ENCODE assay signal across 1 cellular context in the genomic region with DNA sequence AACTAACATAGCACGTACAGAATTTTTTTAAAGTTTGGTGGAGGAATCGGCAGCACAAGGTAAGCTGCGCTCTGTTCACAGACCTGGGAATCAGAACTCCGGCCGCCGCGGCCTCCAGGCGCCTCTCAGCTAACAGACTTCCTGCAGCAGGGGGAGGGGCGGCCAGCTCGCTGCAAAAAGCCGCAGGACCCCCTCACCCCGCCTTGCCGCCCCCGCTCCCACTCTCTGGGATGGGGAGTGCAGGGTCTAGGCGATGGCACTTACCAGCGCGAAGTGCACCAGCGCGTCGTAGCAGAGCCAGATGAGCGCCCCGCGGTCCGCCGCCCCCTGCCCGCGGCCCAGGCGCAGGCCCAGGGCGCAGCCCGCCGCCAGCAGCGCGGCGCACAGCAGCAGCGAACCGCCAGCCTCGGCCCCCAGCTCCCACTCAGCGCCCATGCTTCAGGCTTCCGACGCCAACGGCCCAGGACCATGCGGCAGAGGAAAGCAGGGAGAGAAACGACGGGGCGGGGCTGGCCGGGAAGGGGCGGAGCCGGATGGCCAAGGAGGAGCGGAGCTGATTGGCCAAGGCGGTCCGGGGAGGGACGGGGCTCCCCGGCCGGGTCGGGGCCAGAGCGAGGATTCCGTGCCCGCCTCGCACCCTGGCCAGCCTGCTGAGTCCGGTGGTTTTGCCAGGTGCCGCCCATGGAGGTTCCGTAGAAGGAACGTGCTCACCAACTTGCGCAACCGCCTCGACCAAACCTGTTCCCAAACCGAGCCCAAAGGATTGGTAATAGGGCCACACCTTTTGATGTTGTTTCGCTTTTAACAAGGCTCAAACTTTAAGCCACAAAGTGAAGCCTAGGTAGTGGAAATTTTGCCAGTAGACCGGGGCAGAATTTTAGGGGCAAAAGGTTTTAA.
TF ChIP-seq lines count a peak whose summit lies in the region.

A gene (minus strand): TSS at position 497 of the 897 bp plus-strand sequence. CDS start 62 bp downstream, at position 435.

TF ChIP-seq in HepG2, 621 proteins besides CTCF, POLR2A, EP300 and RAD21 (continued from another document and continues in another):
- peak; percentile 31; the same call in 1 of the 2 replicates for TF ChIP-seq TOE1 (CRISPR knock-in tag; IDR thresholded peaks at IDR 0.05)
- TF ChIP-seq ZNF616 (CRISPR knock-in tag; IDR thresholded peaks at IDR 0.05; ENCODE audit: low read depth): peak; percentile 93
- peak; percentile 92 for TF ChIP-seq NKX3-1 (CRISPR knock-in tag; IDR thresholded peaks at IDR 0.05)
- TF ChIP-seq ZNF33A (CRISPR knock-in tag; IDR thresholded peaks at IDR 0.05; ENCODE audit: borderline replicate concordance): peak; percentile 63; the same call in 1 of the 2 replicates
- TF ChIP-seq CHCHD3 (CRISPR knock-in tag; IDR thresholded peaks at IDR 0.05): peak; percentile 13; the same call in 1 of the 2 replicates
- peak; percentile 89 for TF ChIP-seq HOXA3 (CRISPR knock-in tag; IDR thresholded peaks at IDR 0.05)
- TF ChIP-seq ERF (CRISPR knock-in tag; IDR thresholded peaks at IDR 0.05): peak; percentile 65; the same call in 1 of the 2 replicates
- no peak; the same call in 1 of the 2 replicates for TF ChIP-seq KLF9 (CRISPR knock-in tag; IDR thresholded peaks at IDR 0.05; ENCODE audit: low read depth)
- peak; percentile 96; the same call in 1 of the 2 replicates for TF ChIP-seq HES4 (CRISPR knock-in tag; IDR thresholded peaks at IDR 0.05; ENCODE audit: borderline replicate concordance)
- TF ChIP-seq HNRNPK (IDR thresholded peaks at IDR 0.05; ENCODE audit: low read depth, low read length, poor library complexity, severe bottlenecking): no peak
- no peak; the same call in 1 of the 2 replicates for TF ChIP-seq REL (CRISPR knock-in tag; conservative IDR thresholded peaks at IDR 0.05)
- peak; percentile 30; the same call in 1 of the 2 replicates for TF ChIP-seq ZNF501 (CRISPR knock-in tag; IDR thresholded peaks at IDR 0.05)
- no peak for TF ChIP-seq MIER3 (CRISPR knock-in tag; IDR thresholded peaks at IDR 0.05; ENCODE audit: borderline replicate concordance)
- no peak for TF ChIP-seq TCF12 (IDR thresholded peaks at IDR 0.05)
- TF ChIP-seq TCF12 (CRISPR knock-in tag; IDR thresholded peaks at IDR 0.05): no peak; the same call in 1 of the 2 replicates
- TF ChIP-seq, protein P1, sequence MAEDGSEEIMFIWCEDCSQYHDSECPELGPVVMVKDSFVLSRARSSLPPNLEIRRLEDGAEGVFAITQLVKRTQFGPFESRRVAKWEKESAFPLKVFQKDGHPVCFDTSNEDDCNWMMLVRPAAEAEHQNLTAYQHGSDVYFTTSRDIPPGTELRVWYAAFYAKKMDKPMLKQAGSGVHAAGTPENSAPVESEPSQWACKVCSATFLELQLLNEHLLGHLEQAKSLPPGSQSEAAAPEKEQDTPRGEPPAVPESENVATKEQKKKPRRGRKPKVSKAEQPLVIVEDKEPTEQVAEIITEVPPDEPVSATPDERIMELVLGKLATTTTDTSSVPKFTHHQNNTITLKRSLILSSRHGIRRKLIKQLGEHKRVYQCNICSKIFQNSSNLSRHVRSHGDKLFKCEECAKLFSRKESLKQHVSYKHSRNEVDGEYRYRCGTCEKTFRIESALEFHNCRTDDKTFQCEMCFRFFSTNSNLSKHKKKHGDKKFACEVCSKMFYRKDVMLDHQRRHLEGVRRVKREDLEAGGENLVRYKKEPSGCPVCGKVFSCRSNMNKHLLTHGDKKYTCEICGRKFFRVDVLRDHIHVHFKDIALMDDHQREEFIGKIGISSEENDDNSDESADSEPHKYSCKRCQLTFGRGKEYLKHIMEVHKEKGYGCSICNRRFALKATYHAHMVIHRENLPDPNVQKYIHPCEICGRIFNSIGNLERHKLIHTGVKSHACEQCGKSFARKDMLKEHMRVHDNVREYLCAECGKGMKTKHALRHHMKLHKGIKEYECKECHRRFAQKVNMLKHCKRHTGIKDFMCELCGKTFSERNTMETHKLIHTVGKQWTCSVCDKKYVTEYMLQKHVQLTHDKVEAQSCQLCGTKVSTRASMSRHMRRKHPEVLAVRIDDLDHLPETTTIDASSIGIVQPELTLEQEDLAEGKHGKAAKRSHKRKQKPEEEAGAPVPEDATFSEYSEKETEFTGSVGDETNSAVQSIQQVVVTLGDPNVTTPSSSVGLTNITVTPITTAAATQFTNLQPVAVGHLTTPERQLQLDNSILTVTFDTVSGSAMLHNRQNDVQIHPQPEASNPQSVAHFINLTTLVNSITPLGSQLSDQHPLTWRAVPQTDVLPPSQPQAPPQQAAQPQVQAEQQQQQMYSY (CRISPR knock-in tag; IDR thresholded peaks at IDR 0.05): no peak; the same call in 1 of the 2 replicates
- TF ChIP-seq ZMAT3 (CRISPR knock-in tag; conservative IDR thresholded peaks at IDR 0.05): peak; percentile 81
- no peak for TF ChIP-seq ISL2 (CRISPR knock-in tag; IDR thresholded peaks at IDR 0.05)
- TF ChIP-seq ZFY (CRISPR knock-in tag; IDR thresholded peaks at IDR 0.05): peak; percentile 96
- TF ChIP-seq RFX3 (CRISPR knock-in tag; IDR thresholded peaks at IDR 0.05): no peak
- TF ChIP-seq ZNF331 (CRISPR knock-in tag; IDR thresholded peaks at IDR 0.05): peak; percentile 90
- peak; percentile 61; the same call in 1 of the 2 replicates for TF ChIP-seq ZNF263 (CRISPR knock-in tag; IDR thresholded peaks at IDR 0.05)
- TF ChIP-seq, protein P2, sequence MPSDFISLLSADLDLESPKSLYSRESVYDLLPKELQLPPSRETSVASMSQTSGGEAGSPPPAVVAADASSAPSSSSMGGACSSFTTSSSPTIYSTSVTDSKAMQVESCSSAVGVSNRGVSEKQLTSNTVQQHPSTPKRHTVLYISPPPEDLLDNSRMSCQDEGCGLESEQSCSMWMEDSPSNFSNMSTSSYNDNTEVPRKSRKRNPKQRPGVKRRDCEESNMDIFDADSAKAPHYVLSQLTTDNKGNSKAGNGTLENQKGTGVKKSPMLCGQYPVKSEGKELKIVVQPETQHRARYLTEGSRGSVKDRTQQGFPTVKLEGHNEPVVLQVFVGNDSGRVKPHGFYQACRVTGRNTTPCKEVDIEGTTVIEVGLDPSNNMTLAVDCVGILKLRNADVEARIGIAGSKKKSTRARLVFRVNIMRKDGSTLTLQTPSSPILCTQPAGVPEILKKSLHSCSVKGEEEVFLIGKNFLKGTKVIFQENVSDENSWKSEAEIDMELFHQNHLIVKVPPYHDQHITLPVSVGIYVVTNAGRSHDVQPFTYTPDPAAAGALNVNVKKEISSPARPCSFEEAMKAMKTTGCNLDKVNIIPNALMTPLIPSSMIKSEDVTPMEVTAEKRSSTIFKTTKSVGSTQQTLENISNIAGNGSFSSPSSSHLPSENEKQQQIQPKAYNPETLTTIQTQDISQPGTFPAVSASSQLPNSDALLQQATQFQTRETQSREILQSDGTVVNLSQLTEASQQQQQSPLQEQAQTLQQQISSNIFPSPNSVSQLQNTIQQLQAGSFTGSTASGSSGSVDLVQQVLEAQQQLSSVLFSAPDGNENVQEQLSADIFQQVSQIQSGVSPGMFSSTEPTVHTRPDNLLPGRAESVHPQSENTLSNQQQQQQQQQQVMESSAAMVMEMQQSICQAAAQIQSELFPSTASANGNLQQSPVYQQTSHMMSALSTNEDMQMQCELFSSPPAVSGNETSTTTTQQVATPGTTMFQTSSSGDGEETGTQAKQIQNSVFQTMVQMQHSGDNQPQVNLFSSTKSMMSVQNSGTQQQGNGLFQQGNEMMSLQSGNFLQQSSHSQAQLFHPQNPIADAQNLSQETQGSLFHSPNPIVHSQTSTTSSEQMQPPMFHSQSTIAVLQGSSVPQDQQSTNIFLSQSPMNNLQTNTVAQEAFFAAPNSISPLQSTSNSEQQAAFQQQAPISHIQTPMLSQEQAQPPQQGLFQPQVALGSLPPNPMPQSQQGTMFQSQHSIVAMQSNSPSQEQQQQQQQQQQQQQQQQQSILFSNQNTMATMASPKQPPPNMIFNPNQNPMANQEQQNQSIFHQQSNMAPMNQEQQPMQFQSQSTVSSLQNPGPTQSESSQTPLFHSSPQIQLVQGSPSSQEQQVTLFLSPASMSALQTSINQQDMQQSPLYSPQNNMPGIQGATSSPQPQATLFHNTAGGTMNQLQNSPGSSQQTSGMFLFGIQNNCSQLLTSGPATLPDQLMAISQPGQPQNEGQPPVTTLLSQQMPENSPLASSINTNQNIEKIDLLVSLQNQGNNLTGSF (CRISPR knock-in tag; IDR thresholded peaks at IDR 0.05): peak; percentile 82
- peak; percentile 67; the same call in 1 of the 2 replicates for TF ChIP-seq ZNF747 (CRISPR knock-in tag; IDR thresholded peaks at IDR 0.05; ENCODE audit: borderline replicate concordance)
- TF ChIP-seq, protein P3, sequence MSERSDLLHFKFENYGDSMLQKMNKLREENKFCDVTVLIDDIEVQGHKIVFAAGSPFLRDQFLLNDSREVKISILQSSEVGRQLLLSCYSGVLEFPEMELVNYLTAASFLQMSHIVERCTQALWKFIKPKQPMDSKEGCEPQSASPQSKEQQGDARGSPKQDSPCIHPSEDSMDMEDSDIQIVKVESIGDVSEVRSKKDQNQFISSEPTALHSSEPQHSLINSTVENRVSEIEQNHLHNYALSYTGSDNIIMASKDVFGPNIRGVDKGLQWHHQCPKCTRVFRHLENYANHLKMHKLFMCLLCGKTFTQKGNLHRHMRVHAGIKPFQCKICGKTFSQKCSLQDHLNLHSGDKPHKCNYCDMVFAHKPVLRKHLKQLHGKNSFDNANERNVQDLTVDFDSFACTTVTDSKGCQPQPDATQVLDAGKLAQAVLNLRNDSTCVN (CRISPR knock-in tag; IDR thresholded peaks at IDR 0.05; ENCODE audit: borderline replicate concordance): no peak
- TF ChIP-seq ZNF891 (CRISPR knock-in tag; IDR thresholded peaks at IDR 0.05): peak; percentile 83; the same call in 1 of the 2 replicates
- TF ChIP-seq, protein P4, sequence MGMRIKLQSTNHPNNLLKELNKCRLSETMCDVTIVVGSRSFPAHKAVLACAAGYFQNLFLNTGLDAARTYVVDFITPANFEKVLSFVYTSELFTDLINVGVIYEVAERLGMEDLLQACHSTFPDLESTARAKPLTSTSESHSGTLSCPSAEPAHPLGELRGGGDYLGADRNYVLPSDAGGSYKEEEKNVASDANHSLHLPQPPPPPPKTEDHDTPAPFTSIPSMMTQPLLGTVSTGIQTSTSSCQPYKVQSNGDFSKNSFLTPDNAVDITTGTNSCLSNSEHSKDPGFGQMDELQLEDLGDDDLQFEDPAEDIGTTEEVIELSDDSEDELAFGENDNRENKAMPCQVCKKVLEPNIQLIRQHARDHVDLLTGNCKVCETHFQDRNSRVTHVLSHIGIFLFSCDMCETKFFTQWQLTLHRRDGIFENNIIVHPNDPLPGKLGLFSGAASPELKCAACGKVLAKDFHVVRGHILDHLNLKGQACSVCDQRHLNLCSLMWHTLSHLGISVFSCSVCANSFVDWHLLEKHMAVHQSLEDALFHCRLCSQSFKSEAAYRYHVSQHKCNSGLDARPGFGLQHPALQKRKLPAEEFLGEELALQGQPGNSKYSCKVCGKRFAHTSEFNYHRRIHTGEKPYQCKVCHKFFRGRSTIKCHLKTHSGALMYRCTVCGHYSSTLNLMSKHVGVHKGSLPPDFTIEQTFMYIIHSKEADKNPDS (CRISPR knock-in tag; IDR thresholded peaks at IDR 0.05): no peak
- peak; percentile 48; the same call in 1 of the 2 replicates for TF ChIP-seq ZNF792 (CRISPR knock-in tag; IDR thresholded peaks at IDR 0.05)
- TF ChIP-seq SOX6 (IDR thresholded peaks at IDR 0.05): no peak
- peak; percentile 66 for TF ChIP-seq SOX6 (CRISPR knock-in tag; IDR thresholded peaks at IDR 0.05)
- TF ChIP-seq HNRNPH1 (optimal IDR thresholded peaks at IDR 0.05; ENCODE audit: low read depth, low read length): no peak
- TF ChIP-seq ZNF34 (CRISPR knock-in tag; IDR thresholded peaks at IDR 0.05; ENCODE audit: borderline replicate concordance): peak; percentile 84; the same call in 1 of the 2 replicates
- TF ChIP-seq ZNF790 (CRISPR knock-in tag; IDR thresholded peaks at IDR 0.05; ENCODE audit: borderline replicate concordance): peak; percentile 85; the same call in 1 of the 2 replicates
- 0 out of 2 replicates have a peak, but pooled peaks have one; percentile 21 for TF ChIP-seq NR2C2 (CRISPR knock-in tag; IDR thresholded peaks at IDR 0.05; ENCODE audit: borderline replicate concordance)
- peak; percentile 61; the same call in 1 of the 2 replicates for TF ChIP-seq ETV5 (CRISPR knock-in tag; IDR thresholded peaks at IDR 0.05; ENCODE audit: borderline replicate concordance)
- TF ChIP-seq PAWR (CRISPR knock-in tag; IDR thresholded peaks at IDR 0.05; ENCODE audit: borderline replicate concordance): no peak
- TF ChIP-seq TBL1XR1 (IDR thresholded peaks at IDR 0.05; ENCODE audit: borderline replicate concordance, low read length, partially characterized antibody): no peak
- TF ChIP-seq, protein P5, sequence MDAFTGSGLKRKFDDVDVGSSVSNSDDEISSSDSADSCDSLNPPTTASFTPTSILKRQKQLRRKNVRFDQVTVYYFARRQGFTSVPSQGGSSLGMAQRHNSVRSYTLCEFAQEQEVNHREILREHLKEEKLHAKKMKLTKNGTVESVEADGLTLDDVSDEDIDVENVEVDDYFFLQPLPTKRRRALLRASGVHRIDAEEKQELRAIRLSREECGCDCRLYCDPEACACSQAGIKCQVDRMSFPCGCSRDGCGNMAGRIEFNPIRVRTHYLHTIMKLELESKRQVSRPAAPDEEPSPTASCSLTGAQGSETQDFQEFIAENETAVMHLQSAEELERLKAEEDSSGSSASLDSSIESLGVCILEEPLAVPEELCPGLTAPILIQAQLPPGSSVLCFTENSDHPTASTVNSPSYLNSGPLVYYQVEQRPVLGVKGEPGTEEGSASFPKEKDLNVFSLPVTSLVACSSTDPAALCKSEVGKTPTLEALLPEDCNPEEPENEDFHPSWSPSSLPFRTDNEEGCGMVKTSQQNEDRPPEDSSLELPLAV (CRISPR knock-in tag; conservative IDR thresholded peaks at IDR 0.05; ENCODE audit: low read depth): no peak
- TF ChIP-seq, protein P6, sequence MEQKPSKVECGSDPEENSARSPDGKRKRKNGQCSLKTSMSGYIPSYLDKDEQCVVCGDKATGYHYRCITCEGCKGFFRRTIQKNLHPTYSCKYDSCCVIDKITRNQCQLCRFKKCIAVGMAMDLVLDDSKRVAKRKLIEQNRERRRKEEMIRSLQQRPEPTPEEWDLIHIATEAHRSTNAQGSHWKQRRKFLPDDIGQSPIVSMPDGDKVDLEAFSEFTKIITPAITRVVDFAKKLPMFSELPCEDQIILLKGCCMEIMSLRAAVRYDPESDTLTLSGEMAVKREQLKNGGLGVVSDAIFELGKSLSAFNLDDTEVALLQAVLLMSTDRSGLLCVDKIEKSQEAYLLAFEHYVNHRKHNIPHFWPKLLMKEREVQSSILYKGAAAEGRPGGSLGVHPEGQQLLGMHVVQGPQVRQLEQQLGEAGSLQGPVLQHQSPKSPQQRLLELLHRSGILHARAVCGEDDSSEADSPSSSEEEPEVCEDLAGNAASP (CRISPR knock-in tag; IDR thresholded peaks at IDR 0.05; ENCODE audit: borderline replicate concordance): peak; percentile 55; the same call in 1 of the 2 replicates
- TF ChIP-seq TBX2 (CRISPR knock-in tag; IDR thresholded peaks at IDR 0.05; ENCODE audit: borderline replicate concordance): peak; percentile 90
- 0 out of 2 replicates have a peak, but pooled peaks have one; percentile 23 for TF ChIP-seq ZSCAN20 (CRISPR knock-in tag; IDR thresholded peaks at IDR 0.05; ENCODE audit: borderline replicate concordance)
